8 cellular contexts compared by ENCODE assay signal in genomic region chrX:19990519-19991349, GRCh38.
DNase-seq lines count a peak whose midpoint lies in the region; ATAC-seq, FAIRE-seq and TF ChIP-seq lines count a peak whose summit lies in the region.

TSS of gene BCLAF3 (minus strand) at chrX:19991061. CDS start at chrX:19970264, 20,797 bp downstream.

- H3K4me3 ChIP-seq in NT2/D1 (ENCODE audit: insufficient read length, low read depth) (peak within 1 kb of the TSS; percentile 71), mucosa of rectum (ENCODE audit: low read length in 2 of 2) (peak within 1 kb of the TSS; percentile 63 to 79)

- peak; percentile 97 for ATAC-seq in GM21390 (IDR thresholded peaks at IDR 0.05; ENCODE audit: unreplicated experiment)

- H3K36me3 ChIP-seq in NT2/D1 (ENCODE audit: insufficient read depth, insufficient read length, low read length) (no peaks in the 10 kb centered on the region), mucosa of rectum (ENCODE audit: control insufficient read depth in 2 of 2, insufficient read depth in 2 of 2, low read length in 2 of 2) (no peaks in the 10 kb centered on the region)

- peak; percentile 51 for TF ChIP-seq CTCF in D721Med (IDR thresholded peaks at IDR 0.05; ENCODE audit: insufficient read depth, missing control alignments)

- peak; percentile 58 for DNase-seq in D721Med (ENCODE audit: insufficient read length, low spot score)
- DNase-seq in HUDEP-2 (lab: John Stamatoyannopoulos, UW; ENCODE audit: unreplicated experiment in 76 of 76), result peak in 74 of 76 experiments; percentile 4 to 87 (median 76)
- DNase-seq in NT2/D1 (ENCODE audit: low read depth, low spot score), result peak; percentile 84
- DNase-seq in activated T-cell treated with anti-CD3 and anti-CD28 coated beads for 1 hour (ENCODE audit: low read depth), result peak; percentile 83
- DNase-seq in epithelial cell of prostate (ENCODE audit: low read depth, low spot score), result peak; percentile 16
- peak; percentile 55 to 74 for DNase-seq in stimulated activated CD8-positive, alpha-beta memory T cell treated with anti-CD3 and anti-CD28 coated beads, Interleukin-4, amount 100 ng/mL, for 4 hours (ENCODE audit: low read depth in 2 of 2, low spot score in 1 of 2)

- H3K4me1 ChIP-seq in NT2/D1 (ENCODE audit: insufficient read depth, insufficient read length) (no peaks in the 10 kb centered on the region), mucosa of rectum (ENCODE audit: control insufficient read depth in 2 of 2, insufficient read depth in 2 of 2, low read length in 2 of 2) (peaks cover 0 to 6% of the 10 kb centered on the region in 2 donors)

- no peak for FAIRE-seq in D721Med (lab: Jason Lieb, UNC)

- H3K27me3 ChIP-seq in NT2/D1 (ENCODE audit: insufficient read depth, insufficient read length) (no peaks in the 10 kb centered on the region), mucosa of rectum (ENCODE audit: control insufficient read depth in 2 of 2, insufficient read depth in 2 of 2, low read length in 2 of 2) (no peaks in the 10 kb centered on the region)

- H3K9ac ChIP-seq in NT2/D1 (ENCODE audit: insufficient read length, low read depth) (peak within 1 kb of the TSS; percentile 50), mucosa of rectum (ENCODE audit: low read depth in 1 of 2, low read length in 2 of 2) (peak within 1 kb of the TSS; percentile 72 to 81)

- H3K27ac ChIP-seq in epithelial cell of prostate, result peak within 1 kb of the TSS; percentile 42
- peak within 1 kb of the TSS; percentile 74 to 78 for H3K27ac ChIP-seq in mucosa of rectum (ENCODE audit: low read depth in 2 of 2, low read length in 2 of 2)

- no peaks in the 10 kb centered on the region for H3K9me3 ChIP-seq in NT2/D1 (ENCODE audit: insufficient read depth, low read length)
- H3K9me3 ChIP-seq in mucosa of rectum (ENCODE audit: control insufficient read depth in 2 of 2, low read length in 2 of 2), result no peaks in the 10 kb centered on the region

Comparison
In these comparisons a context has a peak if more than half of its experiments do, and no peak if none do; other contexts are left out.
1. Peak in every context shown above with its lines: DNase-seq, ATAC-seq, H3K4me3 ChIP-seq and H3K27ac ChIP-seq.
2. DNase-seq: peak in every context shown above with its lines; median percentile 84 in NT2/D1; 83 in activated T-cell treated with anti-CD3 and anti-CD28 coated beads for 1 hour; 76 in HUDEP-2; 64 in stimulated activated CD8-positive, alpha-beta memory T cell treated with anti-CD3 and anti-CD28 coated beads, Interleukin-4, amount 100 ng/mL, for 4 hours; 58 in D721Med; 16 in epithelial cell of prostate.